Comparison of ENCODE assay signal across 9 cellular contexts in the genomic region with DNA sequence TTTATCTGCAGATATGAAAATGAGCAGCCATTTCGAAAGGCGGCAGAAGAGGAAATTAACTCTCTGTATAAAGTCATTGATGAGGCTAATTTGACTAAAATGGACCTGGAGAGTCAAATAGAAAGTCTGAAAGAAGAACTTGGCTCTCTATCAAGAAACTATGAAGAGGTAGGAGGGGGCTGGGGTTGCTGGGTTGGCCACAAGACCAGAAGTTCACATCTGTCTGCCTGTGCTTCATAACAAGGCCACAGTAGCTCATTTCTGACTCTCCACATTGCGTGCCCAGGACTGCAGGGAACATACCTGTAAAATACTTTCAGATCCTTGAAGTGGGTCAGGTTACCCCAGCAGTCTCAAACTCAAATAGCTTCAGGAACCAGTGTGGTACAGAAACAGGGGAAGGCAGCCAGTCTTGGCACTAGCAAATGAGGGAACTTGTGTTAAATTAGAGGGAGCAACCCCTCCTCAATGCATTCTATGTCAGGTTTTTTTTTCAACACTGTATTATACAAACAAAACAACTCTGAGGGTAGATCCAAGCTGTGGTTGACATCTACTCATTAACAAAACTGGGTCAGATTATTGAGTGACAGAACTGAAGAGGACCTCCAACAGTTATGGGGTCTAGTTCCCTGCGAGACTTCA. TPM values are rescaled to one million over a fixed set of nuclear protein-coding genes. Genes with fewer than 3 reads are reported as not detected.
DNase-seq lines count a peak whose midpoint lies in the region; ATAC-seq and TF ChIP-seq lines count a peak whose summit lies in the region.
"Had no signal": no experiment of that assay in that cellular context is flagged by ENCODE, and none has a peak within 500 bp of the region (broad histone marks: within the 10 kb centered on the region; RNA-seq: fewer than 3 reads in every experiment).

No MANE protein-coding gene starts in this region.

- H3K27ac ChIP-seq in left lung, result no peak overlapping the region

- H3K27me3 ChIP-seq in left lung, result no peaks in the 10 kb centered on the region

- DNase-seq in NOMO-1 treated with dmso at 0.1 percent for 144 hours (lab: John Stamatoyannopoulos, UW; ENCODE audit: unreplicated experiment), result peak; percentile 74
- DNase-seq in left lung, result no peak
- DNase-seq in NCI-H2107 (lab: John Stamatoyannopoulos, UW), result no peak
- no peak for DNase-seq in activated gamma-delta T cell (lab: John Stamatoyannopoulos, UW)
- DNase-seq in LoVo (ENCODE audit: low spot score), result no peak
- DNase-seq in omental fat pad (ENCODE audit: low spot score), result no peak

- no peak overlapping the region for H3K4me3 ChIP-seq in left lung

- ATAC-seq in GM18867 (IDR thresholded peaks at IDR 0.05; ENCODE audit: unreplicated experiment), result peak; percentile 90
- ATAC-seq in HG02759 (IDR thresholded peaks at IDR 0.05; ENCODE audit: unreplicated experiment), result peak; percentile 94
- ATAC-seq in left lung, result peak; percentile 69
- no peak for ATAC-seq in omental fat pad (ENCODE audit: low FRiP score)

- TF ChIP-seq CTCF in left lung (IDR thresholded peaks at IDR 0.05) (no peak), omental fat pad (IDR thresholded peaks at IDR 0.05) (no peak)

- H3K4me1 ChIP-seq in left lung, result no peaks in the 10 kb centered on the region

- intact Hi-C loops in left lung (cut with DNase I), result no loop called here

- no peaks in the 10 kb centered on the region for H3K9me3 ChIP-seq in left lung

- no peaks in the 10 kb centered on the region for H3K36me3 ChIP-seq in left lung

RNA-seq across cellular contexts. Expression of a gene that starts 48.7 kb away (rescaled TPM):
- not detected for total RNA-seq in left lung
- total RNA-seq in omental fat pad, result not detected
- total RNA-seq: endothelial cell of umbilical vein had no signal
